ENCODE assay signal across 9 cellular contexts in genomic region chr1:10975567-10976326, GRCh38. TPM values are rescaled to one million over a fixed set of nuclear protein-coding genes. Genes with fewer than 3 reads are reported as not detected.
A peak's percentile ranks its signal among the peaks of the same experiment; 100 is the strongest.
DNase-seq lines count a peak whose midpoint lies in the region; ATAC-seq, FAIRE-seq and TF ChIP-seq lines count a peak whose summit lies in the region.
"Had no signal": no experiment of that assay in that cellular context is flagged by ENCODE, and none has a peak within 500 bp of the region (broad histone marks: within the 10 kb centered on the region; RNA-seq: fewer than 3 reads in every experiment).

No MANE protein-coding gene starts in this region.

- no peak for ATAC-seq in GM21619 (IDR thresholded peaks at IDR 0.05; ENCODE audit: unreplicated experiment)
- no peak for ATAC-seq in HG03196 (IDR thresholded peaks at IDR 0.05; ENCODE audit: unreplicated experiment)

- H3K9me3 ChIP-seq in SJCRH30 (replicated peaks) (no peaks in the 10 kb centered on the region), small intestine (ENCODE audit: control insufficient read depth, low read depth) (no peaks in the 10 kb centered on the region)

- no peak for TF ChIP-seq POLR2A in H54 (IDR thresholded peaks at IDR 0.05; ENCODE audit: low read depth, low read length)

- DNase-seq in H54 (ENCODE audit: insufficient read length, low spot score) (peak; percentile 66), SJCRH30 (peak; percentile 31 to 58), fibroblast of the aortic adventitia (ENCODE audit: low read depth) (peak; percentile 27), small intestine (peak; percentile 40), NCI-H446 treated with DMSO at 0.1 percent for 48 hours (lab: John Stamatoyannopoulos, UW) (no peak)
- DNase-seq in effector CD8-positive, alpha-beta T cell (lab: John Stamatoyannopoulos, UW), result no peak
- DNase-seq: MM.1S had no signal

- H3K4me1 ChIP-seq in SJCRH30 (peaks cover 32% of the 10 kb centered on the region), small intestine (ENCODE audit: control insufficient read depth in 2 of 2, insufficient read depth in 1 of 2, low read depth in 1 of 2, low read length in 1 of 2) (no peaks in the 10 kb centered on the region)

- FAIRE-seq in H54 (lab: Jason Lieb, UNC), result no peak
- FAIRE-seq in small intestine (lab: Jason Lieb, UNC), result no peak

- H3K4me3 ChIP-seq in SJCRH30 (no peak overlapping the region), fibroblast of the aortic adventitia (ENCODE audit: low read depth, low read length) (no peak overlapping the region), small intestine (ENCODE audit: low read depth in 1 of 2, low read length in 2 of 2) (no peak overlapping the region)

- WGBS in small intestine, 3 donors, result 59 to 78% (median 77%) methylated on average over 17 to 19 of the region's 19 CpGs

- TF ChIP-seq CTCF in fibroblast of the aortic adventitia (IDR thresholded peaks at IDR 0.05; ENCODE audit: insufficient read depth, low read length), result no peak

- no peaks in the 10 kb centered on the region for H3K36me3 ChIP-seq in SJCRH30
- no peaks in the 10 kb centered on the region for H3K36me3 ChIP-seq in small intestine (ENCODE audit: control insufficient read depth in 2 of 2, insufficient read depth in 2 of 2, low read length in 2 of 2)

- H3K27ac ChIP-seq in SJCRH30, result no peak overlapping the region
- no peak overlapping the region for H3K27ac ChIP-seq in small intestine (ENCODE audit: low read depth in 1 of 2, low read length in 1 of 2)

- H3K27me3 ChIP-seq in SJCRH30, result no peaks in the 10 kb centered on the region
- no peaks in the 10 kb centered on the region for H3K27me3 ChIP-seq in small intestine (ENCODE audit: control insufficient read depth in 2 of 2, insufficient read depth in 2 of 2, low read length in 2 of 2)

RNA-seq across cellular contexts. Expression of gene TARDBP, which starts 36.7 kb away (rescaled TPM):
- 91.3 and 103 TPM in 2 replicates for total RNA-seq in SJCRH30 (2014; rRNA removed; shearing (Covaris generic))
- 66.1 and 161 TPM in 2 replicates for total RNA-seq in fibroblast of the aortic adventitia (ENCODE audit: low replicate concordance)
- 100 to 1,000 TPM in 1 of 3 donors, 10 to 100 TPM in 2; 86.1 to 138 (median 94.0) TPM for polyA plus RNA-seq in small intestine

Comparison
In these comparisons a context has a peak if more than half of its experiments do, and no peak if none do; other contexts are left out.
1. DNase-seq: peak in H54 (single experiment), SJCRH30 (2 of 2), fibroblast of the aortic adventitia (single experiment) and small intestine (single experiment); none in NCI-H446 treated with DMSO at 0.1 percent for 48 hours (single experiment) and effector CD8-positive, alpha-beta T cell (single experiment).